In genomic region chr1:202333861-202334260, GRCh38 we compare ENCODE assay signal across 9 cellular contexts.
"Had no signal": no experiment of that assay in that cellular context is flagged by ENCODE, and none has a peak within 500 bp of the region (broad histone marks: within the 10 kb centered on the region; RNA-seq: fewer than 3 reads in every experiment).

No MANE protein-coding gene starts in this region.

- H3K9me3 ChIP-seq: HAP-1 had no signal

- H3K9me3 Mint-ChIP-seq: HFFc6 had no signal

- H3K4me3 Mint-ChIP-seq: HFFc6 had no signal

- ATAC-seq: HCT116, K562 had no signal

- H2AFZ ChIP-seq: GM23248 had no signal

- H3K9ac ChIP-seq: GM23248, KMS-11 had no signal

- H3K4me2 ChIP-seq: KMS-11 had no signal

- H3K27ac Mint-ChIP-seq: HFFc6 had no signal

- H3K27ac ChIP-seq: GM23248, KMS-11 had no signal

- H3K4me3 ChIP-seq: GM23248, HAP-1, K562 had no signal

- DNase-seq: GM23248, GOT3, H7, HFFc6, IMR-90 had no signal
